Comparison of ENCODE assay signal across 16 cellular contexts in genomic region chr3:156259896-156260788, GRCh38.
"Had no signal": no experiment of that assay in that cellular context is flagged by ENCODE, and none has a peak within 500 bp of the region (broad histone marks: within the 10 kb centered on the region; RNA-seq: fewer than 3 reads in every experiment).

No MANE protein-coding gene starts in this region.

- H3K36me3 ChIP-seq: adrenal gland, pancreas, upper lobe of right lung had no signal

- ATAC-seq: left lobe of liver; pancreas; stimulated activated naive CD8-positive, alpha-beta T cell treated with anti-CD3 and anti-CD28 coated beads, Interleukin-15, amount 100 ng/mL, for 72 hours; upper lobe of right lung; WTC11 had no signal

- H3K27ac Mint-ChIP-seq: activated CD4-positive, alpha-beta memory T cell treated with anti-CD3 and anti-CD28 coated beads, Interleukin-2, amount 10 ng/mL, durations not matched to agents 7 days and 5 days; activated naive CD4-positive, alpha-beta T cell treated with anti-CD3 and anti-CD28 coated beads, Interleukin-2, amount 10 ng/mL, durations not matched to agents 7 days and 5 days; activated T-cell treated with anti-CD3 and anti-CD28 coated beads, Interleukin-2, amount 50 U/mL, for 24 hours; stimulated activated naive CD8-positive, alpha-beta T cell treated with anti-CD3 and anti-CD28 coated beads, Interleukin-15, amount 100 ng/mL, for 72 hours; T-helper 1 cell treated with Interleukin-12 subunit alpha and Interleukin-12 subunit beta and Interleukin-4 antibody, amounts not matched to agents 30 μg/mL and 1 μg/mL, for 36 hours; WTC11 had no signal

- DNase-seq: activated CD4-positive, alpha-beta memory T cell treated with anti-CD3 and anti-CD28 coated beads, Interleukin-2, amount 10 ng/mL, durations not matched to agents 7 days and 5 days; activated CD4-positive, alpha-beta T cell treated with anti-CD3 and anti-CD28 coated beads for 4 hours; activated naive CD4-positive, alpha-beta T cell treated with anti-CD3 and anti-CD28 coated beads, Interleukin-2, amount 10 ng/mL, durations not matched to agents 7 days and 5 days; activated T-cell treated with anti-CD3 and anti-CD28 coated beads, Interleukin-2, amount 50 U/mL, for 24 hours; adrenal gland; central memory CD4-positive, alpha-beta T cell; effector memory CD4-positive, alpha-beta T cell; mammary epithelial cell; pancreas; stimulated activated naive CD8-positive, alpha-beta T cell treated with anti-CD3 and anti-CD28 coated beads, Interleukin-15, amount 100 ng/mL, for 72 hours; testis; upper lobe of right lung had no signal

- H3K4me1 ChIP-seq: adrenal gland, pancreas, upper lobe of right lung had no signal

- H3K9me3 Mint-ChIP-seq: activated CD4-positive, alpha-beta memory T cell treated with anti-CD3 and anti-CD28 coated beads, Interleukin-2, amount 10 ng/mL, durations not matched to agents 7 days and 5 days; activated naive CD4-positive, alpha-beta T cell treated with anti-CD3 and anti-CD28 coated beads, Interleukin-2, amount 10 ng/mL, durations not matched to agents 7 days and 5 days; activated T-cell treated with anti-CD3 and anti-CD28 coated beads, Interleukin-2, amount 50 U/mL, for 24 hours; stimulated activated naive CD8-positive, alpha-beta T cell treated with anti-CD3 and anti-CD28 coated beads, Interleukin-15, amount 100 ng/mL, for 72 hours; T-helper 1 cell treated with Interleukin-12 subunit alpha and Interleukin-12 subunit beta and Interleukin-4 antibody, amounts not matched to agents 30 μg/mL and 1 μg/mL, for 36 hours; WTC11 had no signal

- H3K9me3 ChIP-seq: adrenal gland, pancreas, testis, upper lobe of right lung had no signal

- H3K36me3 Mint-ChIP-seq: activated naive CD4-positive, alpha-beta T cell treated with anti-CD3 and anti-CD28 coated beads, Interleukin-2, amount 10 ng/mL, durations not matched to agents 7 days and 5 days; WTC11 had no signal

- H3K4me3 Mint-ChIP-seq: activated CD4-positive, alpha-beta memory T cell treated with anti-CD3 and anti-CD28 coated beads, Interleukin-2, amount 10 ng/mL, durations not matched to agents 7 days and 5 days; activated naive CD4-positive, alpha-beta T cell treated with anti-CD3 and anti-CD28 coated beads, Interleukin-2, amount 10 ng/mL, durations not matched to agents 7 days and 5 days; activated T-cell treated with anti-CD3 and anti-CD28 coated beads, Interleukin-2, amount 50 U/mL, for 24 hours; stimulated activated naive CD8-positive, alpha-beta T cell treated with anti-CD3 and anti-CD28 coated beads, Interleukin-15, amount 100 ng/mL, for 72 hours; T-helper 1 cell treated with Interleukin-12 subunit alpha and Interleukin-12 subunit beta and Interleukin-4 antibody, amounts not matched to agents 30 μg/mL and 1 μg/mL, for 36 hours; WTC11 had no signal

- H3K4me3 ChIP-seq: adrenal gland, pancreas, skin epidermis, testis, upper lobe of right lung had no signal

- H3K27me3 Mint-ChIP-seq: activated naive CD4-positive, alpha-beta T cell treated with anti-CD3 and anti-CD28 coated beads, Interleukin-2, amount 10 ng/mL, durations not matched to agents 7 days and 5 days; stimulated activated naive CD8-positive, alpha-beta T cell treated with anti-CD3 and anti-CD28 coated beads, Interleukin-15, amount 100 ng/mL, for 72 hours had no signal

- H3K27ac ChIP-seq: adrenal gland, pancreas, skin epidermis, testis, upper lobe of right lung had no signal

- H3K4me1 Mint-ChIP-seq: activated CD4-positive, alpha-beta memory T cell treated with anti-CD3 and anti-CD28 coated beads, Interleukin-2, amount 10 ng/mL, durations not matched to agents 7 days and 5 days; activated naive CD4-positive, alpha-beta T cell treated with anti-CD3 and anti-CD28 coated beads, Interleukin-2, amount 10 ng/mL, durations not matched to agents 7 days and 5 days; stimulated activated naive CD8-positive, alpha-beta T cell treated with anti-CD3 and anti-CD28 coated beads, Interleukin-15, amount 100 ng/mL, for 72 hours had no signal

- H3K27me3 ChIP-seq: adrenal gland, pancreas, testis, upper lobe of right lung had no signal
